ENCODE assay signal across 8 cellular contexts in the genomic region with DNA sequence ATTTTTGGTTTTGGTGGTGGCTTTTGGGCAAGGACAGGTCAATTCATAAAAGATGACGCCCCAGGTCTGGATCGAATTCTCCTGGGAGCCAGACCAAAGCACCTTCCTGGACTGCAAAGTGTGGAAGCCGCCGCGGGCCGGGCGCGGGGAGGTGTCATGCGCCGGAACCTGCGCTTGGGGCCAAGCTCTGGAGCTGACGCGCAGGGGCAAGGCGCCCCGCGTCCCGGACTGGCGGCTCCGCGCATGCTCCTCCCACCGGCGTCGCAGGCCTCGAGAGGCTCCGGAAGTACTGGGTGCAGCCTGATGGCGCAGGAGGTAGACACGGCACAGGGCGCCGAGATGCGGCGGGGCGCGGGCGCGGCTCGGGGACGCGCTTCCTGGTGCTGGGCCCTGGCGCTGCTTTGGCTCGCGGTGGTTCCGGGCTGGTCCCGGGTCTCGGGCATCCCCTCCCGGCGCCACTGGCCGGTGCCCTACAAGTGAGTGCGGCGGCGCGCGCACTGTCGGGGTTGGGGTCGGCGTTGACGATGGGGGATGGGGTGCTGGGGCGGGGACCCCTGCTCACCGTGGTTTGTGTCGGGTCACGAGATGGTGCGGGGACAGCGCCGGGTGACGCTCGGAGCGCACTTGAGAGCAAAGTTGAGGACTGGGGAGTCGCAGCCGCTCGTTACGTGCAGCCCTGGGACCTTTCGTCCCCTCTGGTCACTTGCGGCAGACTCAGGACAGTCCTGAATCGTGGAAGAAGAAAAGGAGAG. TPM values are rescaled to one million over a fixed set of nuclear protein-coding genes. Genes with fewer than 3 reads are reported as not detected.
A peak's percentile ranks its signal among the peaks of the same experiment; 100 is the strongest.
DNase-seq lines count a peak whose midpoint lies in the region; ATAC-seq and TF ChIP-seq lines count a peak whose summit lies in the region.

Gene CLN5 (plus strand): TSS at position 286 of the 752 bp plus-strand sequence. CDS start 18 bp downstream, at position 304.

- H3K27ac Mint-ChIP-seq in GM23338 = peak within 1 kb of the TSS; percentile 98
- peak within 1 kb of the TSS; percentile 97 for H3K27ac Mint-ChIP-seq in natural killer cell

- ATAC-seq in GM23338 (peak; percentile 95), natural killer cell (peak; percentile 79 to 94 (median 80))

- intact Hi-C loops in natural killer cell (cut with micrococcal nuclease) = loop anchor here (1.0 to 2.0 kb wide), 4 partner anchors 12 to 337 kb away; partner anchors contain the start of genes FBXL3 and KCTD12

- no peaks in the 10 kb centered on the region for H3F3A ChIP-seq in GM23338 (replicated peaks; ENCODE audit: low read depth)

- DNase-seq in EL = peak; percentile 92
- peak; percentile 96 for DNase-seq in GM23338 (ENCODE audit: low spot score)
- peak; percentile 88 to 95 for DNase-seq in Kasumi-1 (lab: John Stamatoyannopoulos, UW)
- DNase-seq in activated T-helper 9 cell treated with anti-CD3 and anti-CD28 coated beads, Interleukin-2, amount 50 U/mL, for 16 hours (ENCODE audit: low read depth) = peak; percentile 92
- peak; percentile 84 for DNase-seq in fibroblast of peridontal ligament (ENCODE audit: extremely low read depth)
- DNase-seq in natural killer cell = peak; percentile 93
- peak; percentile 91 to 96 (median 94) for DNase-seq in stimulated activated naive CD4-positive, alpha-beta T cell (lab: John Stamatoyannopoulos, UW)

- H2AFZ ChIP-seq in GM23338 = peak within 1 kb of the TSS; percentile 100

- no peaks in the 10 kb centered on the region; the same call in 1 of the 2 replicates for H4K20me1 ChIP-seq in GM23338 (replicated peaks; ENCODE audit: insufficient read depth)

- H3K4me2 ChIP-seq in GM23338 = peak within 1 kb of the TSS; percentile 84

- peak; percentile 92 for TF ChIP-seq POLR2A in Raji (IDR thresholded peaks at IDR 0.05; ENCODE audit: insufficient read depth, low read depth, low read length)

- H3K27ac ChIP-seq in GM23338 (ENCODE audit: low read depth) = peak within 1 kb of the TSS; percentile 85; the same call in 1 of the 2 replicates

- no peaks in the 10 kb centered on the region for H3K9me2 ChIP-seq in GM23338 (ENCODE audit: insufficient read depth)

- H3K4me1 ChIP-seq in GM23338 (ENCODE audit: insufficient read depth) = peaks cover 8% of the 10 kb centered on the region; the same call in 1 of the 2 replicates

- TF ChIP-seq CTCF in GM23338 (conservative IDR thresholded peaks at IDR 0.05; ENCODE audit: low read depth in 2 of 2) = no peak
- TF ChIP-seq CTCF in natural killer cell (IDR thresholded peaks at IDR 0.05) = no peak

- H3K27me3 Mint-ChIP-seq in GM23338 (ENCODE audit: insufficient read depth, low read depth, poor library complexity) = peaks cover 21% of the 10 kb centered on the region
- peaks cover 51 to 55% of the 10 kb centered on the region in 2 donors for H3K27me3 Mint-ChIP-seq in natural killer cell (ENCODE audit: low read depth in 2 of 2)

- peaks cover 3% of the 10 kb centered on the region; the same call in 1 of the 3 replicates for H3K36me3 Mint-ChIP-seq in GM23338 (ENCODE audit: low read depth)
- no peaks in the 10 kb centered on the region for H3K36me3 Mint-ChIP-seq in natural killer cell

- no peaks in the 10 kb centered on the region; the same call in 1 of the 2 replicates for H3K79me2 ChIP-seq in GM23338 (replicated peaks; ENCODE audit: insufficient read depth)

- H3K9me3 Mint-ChIP-seq in GM23338 (no peaks in the 10 kb centered on the region; the same call in 2 of the 3 replicates), natural killer cell (no peaks in the 10 kb centered on the region)

- no peaks in the 10 kb centered on the region for H3K36me3 ChIP-seq in GM23338 (ENCODE audit: insufficient read depth)

- peak within 1 kb of the TSS; percentile 99 for H3K4me3 Mint-ChIP-seq in GM23338
- peak within 1 kb of the TSS; percentile 95 for H3K4me3 Mint-ChIP-seq in natural killer cell

- H3K27me3 ChIP-seq in GM23338 (ENCODE audit: insufficient read depth) = no peaks in the 10 kb centered on the region

- peak within 1 kb of the TSS; percentile 77 for H3K4me3 ChIP-seq in GM23338

- peaks cover 13% of the 10 kb centered on the region; the same call in 2 of the 3 replicates for H3K4me1 Mint-ChIP-seq in GM23338
- H3K4me1 Mint-ChIP-seq in natural killer cell = peaks cover 28 to 35% of the 10 kb centered on the region in 2 donors

TF ChIP-seq in GM23338, 12 proteins besides CTCF, POLR2A, EP300 and RAD21:
- TF ChIP-seq STAT1 (IDR thresholded peaks at IDR 0.05; ENCODE audit: unreplicated experiment) = no peak
- peak; percentile 95 for TF ChIP-seq CREB1 (CRISPR knock-in tag; IDR thresholded peaks at IDR 0.05; ENCODE audit: low read depth)
- peak; percentile 42; the same call in 1 of the 2 replicates for TF ChIP-seq ETS1 (IDR thresholded peaks at IDR 0.05)
- TF ChIP-seq, protein P1, sequence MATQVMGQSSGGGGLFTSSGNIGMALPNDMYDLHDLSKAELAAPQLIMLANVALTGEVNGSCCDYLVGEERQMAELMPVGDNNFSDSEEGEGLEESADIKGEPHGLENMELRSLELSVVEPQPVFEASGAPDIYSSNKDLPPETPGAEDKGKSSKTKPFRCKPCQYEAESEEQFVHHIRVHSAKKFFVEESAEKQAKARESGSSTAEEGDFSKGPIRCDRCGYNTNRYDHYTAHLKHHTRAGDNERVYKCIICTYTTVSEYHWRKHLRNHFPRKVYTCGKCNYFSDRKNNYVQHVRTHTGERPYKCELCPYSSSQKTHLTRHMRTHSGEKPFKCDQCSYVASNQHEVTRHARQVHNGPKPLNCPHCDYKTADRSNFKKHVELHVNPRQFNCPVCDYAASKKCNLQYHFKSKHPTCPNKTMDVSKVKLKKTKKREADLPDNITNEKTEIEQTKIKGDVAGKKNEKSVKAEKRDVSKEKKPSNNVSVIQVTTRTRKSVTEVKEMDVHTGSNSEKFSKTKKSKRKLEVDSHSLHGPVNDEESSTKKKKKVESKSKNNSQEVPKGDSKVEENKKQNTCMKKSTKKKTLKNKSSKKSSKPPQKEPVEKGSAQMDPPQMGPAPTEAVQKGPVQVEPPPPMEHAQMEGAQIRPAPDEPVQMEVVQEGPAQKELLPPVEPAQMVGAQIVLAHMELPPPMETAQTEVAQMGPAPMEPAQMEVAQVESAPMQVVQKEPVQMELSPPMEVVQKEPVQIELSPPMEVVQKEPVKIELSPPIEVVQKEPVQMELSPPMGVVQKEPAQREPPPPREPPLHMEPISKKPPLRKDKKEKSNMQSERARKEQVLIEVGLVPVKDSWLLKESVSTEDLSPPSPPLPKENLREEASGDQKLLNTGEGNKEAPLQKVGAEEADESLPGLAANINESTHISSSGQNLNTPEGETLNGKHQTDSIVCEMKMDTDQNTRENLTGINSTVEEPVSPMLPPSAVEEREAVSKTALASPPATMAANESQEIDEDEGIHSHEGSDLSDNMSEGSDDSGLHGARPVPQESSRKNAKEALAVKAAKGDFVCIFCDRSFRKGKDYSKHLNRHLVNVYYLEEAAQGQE (IDR thresholded peaks at IDR 0.05; ENCODE audit: unreplicated experiment) = no peak
- no peak for TF ChIP-seq JUNB (IDR thresholded peaks at IDR 0.05; ENCODE audit: unreplicated experiment)
- TF ChIP-seq ZNF331 (CRISPR knock-in tag; IDR thresholded peaks at IDR 0.05; ENCODE audit: low read depth) = no peak
- TF ChIP-seq POLR2AphosphoS5 (IDR thresholded peaks at IDR 0.05; ENCODE audit: low read depth) = peak; percentile 82

RNA-seq across cellular contexts. Expression of gene CLN5, which starts in this region (rescaled TPM):
- 8.0 and 9.5 TPM in 2 replicates for total RNA-seq in GM23338 (2014; rRNA removed; shearing (Covaris generic))
- polyA plus RNA-seq in GM23338 (2016; fragmentation: Nextera tagmentation; extraction: Ambion mirVana) = 5.2 and 6.5 TPM in 2 replicates
- total RNA-seq in natural killer cell = 10 to 100 TPM; 12.0 to 14.4 (median 13.9) TPM

Comparison
In these comparisons a context has a peak if more than half of its experiments do, and no peak if none do; other contexts are left out.
1. Peak in every context shown above with its lines: DNase-seq, ATAC-seq, H3K4me3 ChIP-seq and H3K27ac ChIP-seq.